Comparison of ENCODE assay signal across 1 cellular context in the genomic region with DNA sequence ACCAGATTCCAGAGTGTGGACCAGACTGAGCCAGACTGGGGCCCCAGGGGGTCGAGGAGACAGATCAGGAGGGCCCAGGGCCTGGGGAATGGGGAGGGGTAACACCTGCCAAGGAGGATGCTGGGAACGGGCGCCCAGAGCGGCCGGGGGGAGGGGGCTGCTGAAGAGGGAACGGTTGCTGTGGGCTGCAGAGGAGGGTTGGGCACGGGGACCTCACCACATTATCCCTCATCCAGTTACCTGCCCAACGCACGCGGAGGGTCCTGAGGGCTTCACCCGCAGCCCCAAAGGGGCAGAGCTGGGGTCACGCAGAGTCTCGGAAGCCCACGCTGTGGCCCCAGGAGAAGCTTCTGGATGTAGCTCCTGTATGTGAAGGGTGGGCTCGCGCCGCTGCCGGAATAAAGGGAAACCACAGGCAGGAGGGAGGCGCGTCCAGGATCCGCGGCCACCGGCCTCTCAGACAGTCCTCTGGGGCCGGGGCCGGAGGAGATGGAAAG.
A peak's percentile ranks its signal among the peaks of the same experiment; 100 is the strongest.
TF ChIP-seq lines count a peak whose summit lies in the region.

No MANE protein-coding gene starts in this region.

TF ChIP-seq in GM12878, 131 proteins besides CTCF, POLR2A, EP300 and RAD21 (continued from another document):
- TF ChIP-seq REST (IDR thresholded peaks at IDR 0.05; ENCODE audit: low read depth, low read length) (no peak), HDGF (IDR thresholded peaks at IDR 0.05) (no peak), KDM1A (IDR thresholded peaks at IDR 0.05; ENCODE audit: borderline replicate concordance) (no peak), HDAC2 (IDR thresholded peaks at IDR 0.05) (no peak), GATAD2B (conservative IDR thresholded peaks at IDR 0.05; ENCODE audit: low read depth) (no peak), BCL11A (IDR thresholded peaks at IDR 0.05; ENCODE audit: low read depth, low read length) (0 out of 2 replicates have a peak, but pooled peaks have one; percentile 3), TCF7 (IDR thresholded peaks at IDR 0.05; ENCODE audit: borderline replicate concordance) (no peak), NKRF (conservative IDR thresholded peaks at IDR 0.05) (no peak), TCF3 (IDR thresholded peaks at IDR 0.05; ENCODE audit: borderline replicate concordance, insufficient read depth, low read depth, low read length) (0 out of 2 replicates have a peak, but pooled peaks have one; percentile 34), MEF2A (IDR thresholded peaks at IDR 0.05; ENCODE audit: insufficient read depth, low read depth, low read length) (no peak), ZBTB11 (CRISPR knock-in tag; IDR thresholded peaks at IDR 0.05) (no peak), RBBP5 (conservative IDR thresholded peaks at IDR 0.05) (no peak), ASH2L (IDR thresholded peaks at IDR 0.05; ENCODE audit: borderline replicate concordance, low read depth) (no peak), NFYA (IDR thresholded peaks at IDR 0.05; ENCODE audit: borderline replicate concordance, low read depth, low read length) (no peak), SREBF2 (IDR thresholded peaks at IDR 0.05; ENCODE audit: low read length) (no peak), HDAC6 (IDR thresholded peaks at IDR 0.05; ENCODE audit: unreplicated experiment) (no peak), MEF2B (IDR thresholded peaks at IDR 0.05; ENCODE audit: partially characterized antibody, poor library complexity, severe bottlenecking) (no peak), MTA3 (IDR thresholded peaks at IDR 0.05; ENCODE audit: borderline replicate concordance, low read length) (peak; percentile 73; the same call in 1 of the 2 replicates), SIX5 (IDR thresholded peaks at IDR 0.05; ENCODE audit: low read depth, low read length, severe bottlenecking) (no peak), FOXK2 (IDR thresholded peaks at IDR 0.05) (no peak), ATF2 (IDR thresholded peaks at IDR 0.05; ENCODE audit: low read length) (no peak), CEBPZ (IDR thresholded peaks at IDR 0.05; ENCODE audit: low read depth, low read length) (no peak), RB1 (IDR thresholded peaks at IDR 0.05; ENCODE audit: borderline replicate concordance) (no peak), FOXM1 (IDR thresholded peaks at IDR 0.05; ENCODE audit: low read depth, low read length) (no peak), MXI1 (IDR thresholded peaks at IDR 0.05; ENCODE audit: low read depth, low read length) (no peak), HSF1 (IDR thresholded peaks at IDR 0.05; ENCODE audit: low read depth, low read length) (no peak), CREB1 (IDR thresholded peaks at IDR 0.05; ENCODE audit: low read depth) (0 out of 2 replicates have a peak, but pooled peaks have one; percentile 15), HCFC1 (IDR thresholded peaks at IDR 0.05; ENCODE audit: low read length) (no peak), SMAD5 (IDR thresholded peaks at IDR 0.05; ENCODE audit: low read depth) (0 out of 2 replicates have a peak, but pooled peaks have one; percentile 44), BCL3 (IDR thresholded peaks at IDR 0.05; ENCODE audit: borderline replicate concordance, insufficient read depth, low read depth, low read length, poor library complexity, severe bottlenecking) (peak; percentile 61), ZZZ3 (IDR thresholded peaks at IDR 0.05; ENCODE audit: control insufficient read depth, insufficient read length, low read depth) (no peak), POLR2AphosphoS5 (IDR thresholded peaks at IDR 0.05; ENCODE audit: low read length) (peak; percentile 45; the same call in 1 of the 2 replicates), SPI1 (IDR thresholded peaks at IDR 0.05; ENCODE audit: borderline replicate concordance, insufficient read depth, low read depth, low read length) (no peak), SREBF1 (IDR thresholded peaks at IDR 0.05; ENCODE audit: low read length) (no peak), NBN (IDR thresholded peaks at IDR 0.05) (no peak), GABPA (IDR thresholded peaks at IDR 0.05; ENCODE audit: low read depth) (no peak)
- TF ChIP-seq, protein P1, sequence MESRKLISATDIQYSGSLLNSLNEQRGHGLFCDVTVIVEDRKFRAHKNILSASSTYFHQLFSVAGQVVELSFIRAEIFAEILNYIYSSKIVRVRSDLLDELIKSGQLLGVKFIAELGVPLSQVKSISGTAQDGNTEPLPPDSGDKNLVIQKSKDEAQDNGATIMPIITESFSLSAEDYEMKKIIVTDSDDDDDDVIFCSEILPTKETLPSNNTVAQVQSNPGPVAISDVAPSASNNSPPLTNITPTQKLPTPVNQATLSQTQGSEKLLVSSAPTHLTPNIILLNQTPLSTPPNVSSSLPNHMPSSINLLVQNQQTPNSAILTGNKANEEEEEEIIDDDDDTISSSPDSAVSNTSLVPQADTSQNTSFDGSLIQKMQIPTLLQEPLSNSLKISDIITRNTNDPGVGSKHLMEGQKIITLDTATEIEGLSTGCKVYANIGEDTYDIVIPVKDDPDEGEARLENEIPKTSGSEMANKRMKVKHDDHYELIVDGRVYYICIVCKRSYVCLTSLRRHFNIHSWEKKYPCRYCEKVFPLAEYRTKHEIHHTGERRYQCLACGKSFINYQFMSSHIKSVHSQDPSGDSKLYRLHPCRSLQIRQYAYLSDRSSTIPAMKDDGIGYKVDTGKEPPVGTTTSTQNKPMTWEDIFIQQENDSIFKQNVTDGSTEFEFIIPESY (IDR thresholded peaks at IDR 0.05), result no peak
- TF ChIP-seq, protein P2, sequence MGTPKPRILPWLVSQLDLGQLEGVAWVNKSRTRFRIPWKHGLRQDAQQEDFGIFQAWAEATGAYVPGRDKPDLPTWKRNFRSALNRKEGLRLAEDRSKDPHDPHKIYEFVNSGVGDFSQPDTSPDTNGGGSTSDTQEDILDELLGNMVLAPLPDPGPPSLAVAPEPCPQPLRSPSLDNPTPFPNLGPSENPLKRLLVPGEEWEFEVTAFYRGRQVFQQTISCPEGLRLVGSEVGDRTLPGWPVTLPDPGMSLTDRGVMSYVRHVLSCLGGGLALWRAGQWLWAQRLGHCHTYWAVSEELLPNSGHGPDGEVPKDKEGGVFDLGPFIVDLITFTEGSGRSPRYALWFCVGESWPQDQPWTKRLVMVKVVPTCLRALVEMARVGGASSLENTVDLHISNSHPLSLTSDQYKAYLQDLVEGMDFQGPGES (IDR thresholded peaks at IDR 0.05), result no peak
